7 cellular contexts compared by ENCODE assay signal in genomic region chr6:34791164-34791841, GRCh38. TPM values are rescaled to one million over a fixed set of nuclear protein-coding genes. Genes with fewer than 3 reads are reported as not detected.
DNase-seq lines count a peak whose midpoint lies in the region; ATAC-seq and TF ChIP-seq lines count a peak whose summit lies in the region.

No MANE protein-coding gene starts in this region.

- H2BK15ac ChIP-seq in H9 (ENCODE audit: low read depth, low read length) = no peak overlapping the region

- H3K27me3 ChIP-seq in H9 (ENCODE audit: insufficient read depth, low read length) = no peaks in the 10 kb centered on the region
- no peaks in the 10 kb centered on the region for H3K27me3 ChIP-seq in MG63
- H3K27me3 ChIP-seq in left lung = no peaks in the 10 kb centered on the region

- H3K23me2 ChIP-seq in H9 (ENCODE audit: insufficient read length, low read depth, low read length, poor library complexity, severe bottlenecking) = peaks cover 16% of the 10 kb centered on the region

- peaks cover 0 to 3% (median 3%) of the 10 kb centered on the region in 3 experiments; a peak in 4 of 7 replicates for H3K36me3 Mint-ChIP-seq in H9 (ENCODE audit: insufficient read depth in 1 of 3, low read depth in 3 of 3)

- intact Hi-C loops in left lung (cut with DNase I) = no loop called here

- no peak overlapping the region for H3K27ac ChIP-seq in H9 (ENCODE audit: insufficient read length, low read depth, low read length)
- peak overlapping the region; percentile 88 for H3K27ac ChIP-seq in cingulate gyrus (ENCODE audit: low read depth, low read length)
- H3K27ac ChIP-seq in left lung = peak overlapping the region; percentile 90 to 95

- no peak overlapping the region for H2BK120ac ChIP-seq in H9 (ENCODE audit: low read depth, low read length, poor library complexity, severe bottlenecking)

- no peak overlapping the region for H4K91ac ChIP-seq in H9 (ENCODE audit: insufficient read length, low read depth, low read length)

- no peak overlapping the region for H2AK5ac ChIP-seq in H9 (ENCODE audit: insufficient read length, low read length)

- ATAC-seq in left lung = peak; percentile 53

- no peaks in the 10 kb centered on the region for H3K27me3 Mint-ChIP-seq in H9 (ENCODE audit: low read depth)

- H3K79me1 ChIP-seq in H9 (ENCODE audit: insufficient read depth, low read depth, low read length, poor library complexity, severe bottlenecking) = no peaks in the 10 kb centered on the region

- H3K56ac ChIP-seq in H9 (ENCODE audit: insufficient read length, low read depth, low read length) = no peak overlapping the region

- POLR2A ChIA-PET in GM10248 (lab: Yijun Ruan, JAX) = interaction anchor here (0.5 to 1.2 kb wide), 4 partner anchors 14 to 1875 kb away, joined by 3 read pairs; no protein-coding TSS in a partner anchor

- no peak overlapping the region for H4K8ac ChIP-seq in H9 (replicated peaks; ENCODE audit: insufficient read length, low read depth, low read length)

- peaks cover 4 to 8% of the 10 kb centered on the region in 2 experiments; a peak in 4 of 5 replicates for H3K9me3 Mint-ChIP-seq in H9

- H3K14ac ChIP-seq in H9 (ENCODE audit: insufficient read depth, low read length) = peak overlapping the region; percentile 10; the same call in 1 of the 2 replicates

- H3K18ac ChIP-seq in H9 (ENCODE audit: insufficient read length, low read depth, low read length) = peak overlapping the region; percentile 28

- no peaks in the 10 kb centered on the region; the same call in 1 of the 2 replicates for H3K79me2 ChIP-seq in H9 (ENCODE audit: insufficient read depth, low read length)

- DNase-seq in GM10248 (ENCODE audit: extremely low spot score) = peak; percentile 65
- peak; percentile 66 for DNase-seq in H9
- peak; percentile 71 for DNase-seq in MG63
- peak; percentile 56 to 82 for DNase-seq in left lung
- peak; percentile 20 to 34 for DNase-seq in stimulated activated CD4-positive, alpha-beta T cell treated with anti-CD3 and anti-CD28 coated beads, Interleukin-2, amount 100 ng/mL, for 48 hours

- peak overlapping the region; percentile 76 for H3K9ac ChIP-seq in H9 (ENCODE audit: extremely low read depth, insufficient read length, low read length)

- H2AFZ ChIP-seq in H9 (ENCODE audit: low read length) = peak overlapping the region; percentile 53

- H3K23ac ChIP-seq in H9 (ENCODE audit: insufficient read length, low read depth, low read length) = no peak overlapping the region

- H3K4me1 ChIP-seq in H9 (ENCODE audit: insufficient read depth, low read length) = no peaks in the 10 kb centered on the region
- peaks cover 0 to 30% of the 10 kb centered on the region in 2 donors for H3K4me1 ChIP-seq in left lung

- peak; percentile 49 for TF ChIP-seq CTCF in GM10248 (IDR thresholded peaks at IDR 0.05; ENCODE audit: control extremely low read depth, extremely low read depth, low read depth, missing control alignments)
- peak; percentile 39; the same call in 2 of the 3 replicates for TF ChIP-seq CTCF in H9 (conservative IDR thresholded peaks at IDR 0.05)
- no peak for TF ChIP-seq CTCF in WI38 (IDR thresholded peaks at IDR 0.05; ENCODE audit: low read depth, low read length)
- no peak for TF ChIP-seq CTCF in left lung (IDR thresholded peaks at IDR 0.05)

- no peak overlapping the region for H3K4ac ChIP-seq in H9 (ENCODE audit: low read depth, low read length)

- peaks cover 13 to 24% of the 10 kb centered on the region in 2 experiments for H3K4me1 Mint-ChIP-seq in H9

- H3K36me3 ChIP-seq in MG63 (peaks cover 15% of the 10 kb centered on the region), left lung (no peaks in the 10 kb centered on the region)

- peak overlapping the region; percentile 95 to 96 (median 95) for H3K27ac Mint-ChIP-seq in H9

- H2BK12ac ChIP-seq in H9 (ENCODE audit: insufficient read length, low read depth, low read length) = no peak overlapping the region

- H2BK20ac ChIP-seq in H9 (ENCODE audit: low read depth, low read length, poor library complexity, severe bottlenecking) = no peak overlapping the region

- no peak overlapping the region for H4K5ac ChIP-seq in H9 (ENCODE audit: insufficient read length, low read depth, low read length)

- H3K9me3 ChIP-seq in H9 (ENCODE audit: control insufficient read depth, low read depth, low read length) = no peaks in the 10 kb centered on the region
- H3K9me3 ChIP-seq in MG63 = no peaks in the 10 kb centered on the region
- no peaks in the 10 kb centered on the region for H3K9me3 ChIP-seq in left lung

- CTCF ChIA-PET in GM10248 (lab: Yijun Ruan, JAX) = interaction anchor here (0.8 to 3.6 kb wide), 17 partner anchors 8 to 542 kb away, joined by 3 to 28 read pairs (median 5); partner anchors contain the start of genes SMIM29 and SNRPC

- no peaks in the 10 kb centered on the region for H4K20me1 ChIP-seq in H9 (ENCODE audit: control insufficient read depth, insufficient read depth, insufficient read length)

- no peak overlapping the region for H2BK5ac ChIP-seq in H9 (ENCODE audit: insufficient read length, low read length)

- peak overlapping the region; percentile 70 for H3K4me2 ChIP-seq in H9 (ENCODE audit: insufficient read depth, insufficient read length, low read length)

- WGBS in H9 (ENCODE audit: extremely low coverage, insufficient read length, low lambda C conversion rate) = no CpG with 5 or more reads among the region's 25 CpGs

- no peak overlapping the region for H3T11ph ChIP-seq in H9 (ENCODE audit: low read length)

- H3K4me3 ChIP-seq in MG63 (peak overlapping the region; percentile 82), WI38 (ENCODE audit: low read depth, low read length) (peak overlapping the region; percentile 84), left lung (peak overlapping the region; percentile 82 to 97)

- H3K4me3 Mint-ChIP-seq in H9 = peak overlapping the region; percentile 92 to 98

RNA-seq across cellular contexts. Expression of gene BLTP3A, which starts 0.6 kb away (rescaled TPM):
- 16.4 and 17.8 TPM in 2 replicates for total RNA-seq in H9 (2021)
- 19.2 and 25.0 TPM in 2 replicates for total RNA-seq in MG63 (2014; rRNA removed; shearing (Covaris generic); ENCODE audit: low replicate concordance)
- 10 to 100 TPM; 17.1 to 21.8 TPM for total RNA-seq in left lung

RNA-seq across cellular contexts. Expression of gene SNRPC, which starts 34.0 kb away (rescaled TPM):
- total RNA-seq in H9 (2021) (204 and 216 TPM in 2 replicates), left lung (10 to 100 TPM; 64.1 to 75.0 TPM)
- total RNA-seq in MG63 (2014; rRNA removed; shearing (Covaris generic); ENCODE audit: low replicate concordance) = 601 and 1,316 TPM in 2 replicates

Comparison
In these comparisons a context has a peak if more than half of its experiments do, and no peak if none do; other contexts are left out.
1. CTCF ChIP-seq: peak in GM10248 (single experiment) and H9 (single experiment); none in WI38 (single experiment) and left lung (0 of 2).
2. Peak in every context shown above with its lines, with median percentiles within 50 percentile points of each other: DNase-seq and H3K4me3 ChIP-seq.